Comparison of ENCODE assay signal across 22 cellular contexts in the genomic region with DNA sequence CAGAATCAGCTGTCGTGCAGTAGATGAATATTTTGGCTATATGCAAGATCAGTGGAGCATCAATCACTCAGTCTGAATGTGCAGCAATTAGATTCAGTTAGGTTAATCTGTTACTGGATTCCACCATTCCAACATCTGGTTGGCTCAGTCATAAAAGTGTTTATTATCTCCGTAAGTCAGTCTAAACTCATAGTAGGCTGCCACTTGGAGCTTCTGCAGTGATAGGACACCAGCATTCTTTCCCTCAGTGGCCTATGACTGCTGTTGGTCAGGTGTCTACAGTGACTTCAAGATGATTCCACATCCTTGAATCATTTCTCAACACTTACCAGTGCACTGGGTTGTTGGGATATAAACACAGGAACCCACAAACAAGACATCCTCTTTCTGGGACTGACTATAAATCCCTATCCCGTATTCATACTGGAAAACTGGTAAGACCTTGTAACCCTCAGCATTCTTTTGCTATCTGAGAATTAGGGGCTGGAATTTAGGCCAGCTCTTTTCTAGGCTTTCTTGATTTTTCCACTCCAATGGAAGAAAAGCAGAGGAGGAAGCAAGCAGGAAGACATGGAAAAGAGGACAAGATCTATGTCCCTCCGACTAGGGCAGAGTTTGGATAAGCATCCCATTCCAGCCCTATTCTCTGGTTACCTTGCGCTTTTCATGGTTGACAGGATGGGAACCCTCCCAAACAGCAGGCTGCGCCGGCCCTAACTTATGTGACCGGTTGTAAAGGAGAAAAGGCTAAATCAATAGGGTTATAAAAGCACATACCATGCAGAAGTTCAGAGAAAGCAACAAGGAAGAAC.
"Had no signal": no experiment of that assay in that cellular context is flagged by ENCODE, and none has a peak within 500 bp of the region (broad histone marks: within the 10 kb centered on the region; RNA-seq: fewer than 3 reads in every experiment).

No MANE protein-coding gene starts in this region.

- H3K27ac ChIP-seq: body of pancreas, cardiac muscle cell, left lung, neutrophil, pancreas, stomach, suprapubic skin, transverse colon had no signal

- H3K27me3 ChIP-seq: body of pancreas, cardiac muscle cell, left lung, neutrophil, pancreas, stomach, suprapubic skin, transverse colon had no signal

- ATAC-seq: activated CD8-positive, alpha-beta memory T cell treated with anti-CD3 and anti-CD28 coated beads, Interleukin-2, amount 10 ng/mL, durations not matched to agents 7 days and 5 days; activated CD8-positive, alpha-beta T cell treated with anti-CD3 and anti-CD28 coated beads for 36 hours; natural killer cell treated with Interleukin-12 subunit alpha and Interleukin-12 subunit beta and Interleukin-15 and Interleukin-18, amount 100 ng/mL, for 72 hours had no signal

- H3K36me3 ChIP-seq: cardiac muscle cell, left lung, neutrophil, pancreas, stomach, suprapubic skin, transverse colon had no signal

- H3K4me1 ChIP-seq: body of pancreas, left lung, pancreas, suprapubic skin, transverse colon had no signal

- H3K4me1 Mint-ChIP-seq: activated CD4-positive, alpha-beta T cell treated with anti-CD3 and anti-CD28 coated beads, Interleukin-2, amount 10 ng/mL, durations not matched to agents 7 days and 5 days; activated CD8-positive, alpha-beta memory T cell treated with anti-CD3 and anti-CD28 coated beads, Interleukin-2, amount 10 ng/mL, durations not matched to agents 7 days and 5 days; activated naive CD4-positive, alpha-beta T cell treated with anti-CD3 and anti-CD28 coated beads, Interleukin-2, amount 10 ng/mL, durations not matched to agents 7 days and 5 days; activated naive CD8-positive, alpha-beta T cell treated with anti-CD3 and anti-CD28 coated beads, Interleukin-2, amount 50 U/mL, for 24 hours; immature natural killer cell had no signal

- H3K4me3 ChIP-seq: body of pancreas, cardiac muscle cell, left lung, lung, pancreas, stomach, suprapubic skin, transverse colon had no signal

- H3K27me3 Mint-ChIP-seq: activated CD4-positive, alpha-beta T cell treated with anti-CD3 and anti-CD28 coated beads, Interleukin-2, amount 10 ng/mL, durations not matched to agents 7 days and 5 days; activated CD8-positive, alpha-beta memory T cell treated with anti-CD3 and anti-CD28 coated beads, Interleukin-2, amount 10 ng/mL, durations not matched to agents 7 days and 5 days; activated CD8-positive, alpha-beta T cell treated with anti-CD3 and anti-CD28 coated beads for 36 hours; activated naive CD4-positive, alpha-beta T cell treated with anti-CD3 and anti-CD28 coated beads, Interleukin-2, amount 10 ng/mL, durations not matched to agents 7 days and 5 days; activated naive CD8-positive, alpha-beta T cell treated with anti-CD3 and anti-CD28 coated beads, Interleukin-2, amount 50 U/mL, for 24 hours; natural killer cell treated with Interleukin-12 subunit alpha and Interleukin-12 subunit beta and Interleukin-15 and Interleukin-18, amount 100 ng/mL, for 72 hours had no signal

- H3K27ac Mint-ChIP-seq: activated CD4-positive, alpha-beta T cell treated with anti-CD3 and anti-CD28 coated beads, Interleukin-2, amount 10 ng/mL, durations not matched to agents 7 days and 5 days; activated CD8-positive, alpha-beta memory T cell treated with anti-CD3 and anti-CD28 coated beads, Interleukin-2, amount 10 ng/mL, durations not matched to agents 7 days and 5 days; activated CD8-positive, alpha-beta T cell treated with anti-CD3 and anti-CD28 coated beads for 36 hours; activated naive CD4-positive, alpha-beta T cell treated with anti-CD3 and anti-CD28 coated beads, Interleukin-2, amount 10 ng/mL, durations not matched to agents 7 days and 5 days; activated naive CD8-positive, alpha-beta T cell treated with anti-CD3 and anti-CD28 coated beads, Interleukin-2, amount 50 U/mL, for 24 hours; endodermal cell; immature natural killer cell; natural killer cell treated with Interleukin-12 subunit alpha and Interleukin-12 subunit beta and Interleukin-15 and Interleukin-18, amount 100 ng/mL, for 72 hours; stimulated activated memory B cell treated with anti-CD40 and anti-IgM and Interleukin-4, amounts not matched to agents 10 μg/mL and 1 μg/mL and 100 μg/mL, for 72 hours had no signal

- H3K9me3 ChIP-seq: body of pancreas, left lung, neutrophil, pancreas, stomach, suprapubic skin, transverse colon had no signal

- H3K4me3 Mint-ChIP-seq: activated CD4-positive, alpha-beta T cell treated with anti-CD3 and anti-CD28 coated beads, Interleukin-2, amount 10 ng/mL, durations not matched to agents 7 days and 5 days; activated CD8-positive, alpha-beta memory T cell treated with anti-CD3 and anti-CD28 coated beads, Interleukin-2, amount 10 ng/mL, durations not matched to agents 7 days and 5 days; activated CD8-positive, alpha-beta T cell treated with anti-CD3 and anti-CD28 coated beads for 36 hours; activated naive CD4-positive, alpha-beta T cell treated with anti-CD3 and anti-CD28 coated beads, Interleukin-2, amount 10 ng/mL, durations not matched to agents 7 days and 5 days; activated naive CD8-positive, alpha-beta T cell treated with anti-CD3 and anti-CD28 coated beads, Interleukin-2, amount 50 U/mL, for 24 hours; endodermal cell; immature natural killer cell; natural killer cell treated with Interleukin-12 subunit alpha and Interleukin-12 subunit beta and Interleukin-15 and Interleukin-18, amount 100 ng/mL, for 72 hours; stimulated activated memory B cell treated with anti-CD40 and anti-IgM and Interleukin-4, amounts not matched to agents 10 μg/mL and 1 μg/mL and 100 μg/mL, for 72 hours had no signal

- H3K9me3 Mint-ChIP-seq: activated CD4-positive, alpha-beta T cell treated with anti-CD3 and anti-CD28 coated beads, Interleukin-2, amount 10 ng/mL, durations not matched to agents 7 days and 5 days; endodermal cell; stimulated activated memory B cell treated with anti-CD40 and anti-IgM and Interleukin-4, amounts not matched to agents 10 μg/mL and 1 μg/mL and 100 μg/mL, for 72 hours had no signal

- DNase-seq: activated CD8-positive, alpha-beta memory T cell treated with anti-CD3 and anti-CD28 coated beads, Interleukin-2, amount 10 ng/mL, durations not matched to agents 7 days and 5 days; activated effector memory CD4-positive, alpha-beta T cell treated with anti-CD3 and anti-CD28 coated beads, Interleukin-2, amount 50 U/mL, for 16 hours; activated naive CD4-positive, alpha-beta T cell treated with anti-CD3 and anti-CD28 coated beads, Interleukin-2, amount 10 ng/mL, durations not matched to agents 7 days and 5 days; activated naive CD8-positive, alpha-beta T cell treated with anti-CD3 and anti-CD28 coated beads, Interleukin-2, amount 50 U/mL, for 24 hours; activated T-cell treated with anti-CD3 and anti-CD28 coated beads for 4 hours; cortex of kidney; left lung; right cardiac atrium had no signal
